Comparison of ENCODE assay signal across 33 cellular contexts in the genomic region with DNA sequence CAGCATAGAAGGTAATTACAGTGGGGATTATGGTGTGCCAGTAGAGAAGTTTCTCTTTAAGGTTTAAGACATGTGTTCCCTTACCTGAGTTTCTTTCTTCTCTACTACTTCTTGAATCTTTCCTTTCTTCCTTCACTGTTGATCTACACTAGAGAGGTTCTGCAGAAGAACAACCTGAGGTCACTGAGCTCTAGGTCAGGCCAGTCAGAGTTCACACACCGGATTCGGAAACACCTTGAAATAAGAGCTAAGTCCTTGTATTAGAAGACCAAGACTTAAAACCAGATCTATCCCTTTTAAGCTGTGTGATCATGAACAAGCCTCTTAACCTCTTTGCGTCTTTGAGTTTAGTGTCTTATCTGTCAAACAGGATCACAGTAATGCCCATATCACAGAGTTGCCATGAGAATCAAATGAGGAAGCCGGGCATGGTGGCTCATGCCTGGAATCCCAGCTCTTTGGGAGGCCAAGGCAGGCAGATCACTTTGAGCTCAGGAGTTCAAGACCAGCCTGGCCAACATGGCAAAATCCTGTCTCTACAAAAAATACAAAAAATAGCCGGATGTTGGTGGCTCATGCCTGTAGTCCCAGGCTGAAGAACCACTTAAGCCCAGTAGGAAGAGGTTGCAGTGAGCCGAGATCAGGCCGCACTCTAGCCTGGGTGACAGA. TPM values are rescaled to one million over a fixed set of nuclear protein-coding genes. Genes with fewer than 3 reads are reported as not detected.
"Had no signal": no experiment of that assay in that cellular context is flagged by ENCODE, and none has a peak within 500 bp of the region (broad histone marks: within the 10 kb centered on the region; RNA-seq: fewer than 3 reads in every experiment).

No MANE protein-coding gene starts in this region.

- H3K36me3 ChIP-seq: brain microvascular endothelial cell, esophagus muscularis mucosa, gastrocnemius medialis, heart left ventricle had no signal

- FAIRE-seq: astrocyte, bronchial epithelial cell had no signal

- H3K27ac ChIP-seq: brain microvascular endothelial cell, coronary artery, dorsolateral prefrontal cortex, esophagus muscularis mucosa, foreskin keratinocyte, gastrocnemius medialis, heart left ventricle, VCaP had no signal

- H3K9me3 ChIP-seq: gastrocnemius medialis had no signal

- H3K27me3 ChIP-seq: brain microvascular endothelial cell, dorsolateral prefrontal cortex, gastrocnemius medialis had no signal

- H3K4me3 ChIP-seq: coronary artery, dorsolateral prefrontal cortex, esophagus muscularis mucosa, gastrocnemius medialis, heart left ventricle had no signal

- ATAC-seq: activated CD4-positive, CD25-positive, alpha-beta regulatory T cell treated with anti-CD3 and anti-CD28 coated beads, Interleukin-2, amount 50 U/mL, for 24 hours; activated CD8-positive, alpha-beta T cell treated with anti-CD3 and anti-CD28 coated beads for 36 hours; activated T-cell treated with anti-CD3 and anti-CD28 coated beads, Interleukin-2, amount 50 U/mL, for 4 hours; activated T-helper 17 cell treated with anti-CD3 and anti-CD28 coated beads, Interleukin-2, amount 50 U/mL, for 72 hours; foreskin keratinocyte; gastrocnemius medialis; heart left ventricle; T-helper 17 cell had no signal

- H3K4me1 ChIP-seq: esophagus muscularis mucosa, foreskin keratinocyte, gastrocnemius medialis, heart left ventricle had no signal

- DNase-seq: activated B cell treated with CpG ODN at 0.5 μM for 24 hours; activated CD4-positive, alpha-beta T cell treated with anti-CD3 and anti-CD28 coated beads for 48 hours; activated CD4-positive, alpha-beta T cell treated with anti-CD3 and anti-CD28 coated beads, Interleukin-2, amount 50 U/mL, for 1 hour; activated CD4-positive, alpha-beta T cell treated with anti-CD3 and anti-CD28 coated beads, Interleukin-2, amount 50 U/mL, for 48 hours; activated CD8-positive, alpha-beta memory T cell treated with anti-CD3 and anti-CD28 coated beads for 24 hours; activated CD8-positive, alpha-beta T cell treated with anti-CD3 and anti-CD28 coated beads for 36 hours; activated effector memory CD4-positive, alpha-beta T cell treated with Interleukin-2 at 50 U/mL for 16 hours; activated gamma-delta T cell treated with Interleukin-2 at 50 U/mL for 16 hours; activated naive CD4-positive, alpha-beta T cell treated with anti-CD3 and anti-CD28 coated beads, Interleukin-2, amount 50 U/mL, for 16 hours; activated naive CD4-positive, alpha-beta T cell treated with Interleukin-2 at 50 U/mL for 16 hours; activated T-cell treated with anti-CD3 and anti-CD28 coated beads, Interleukin-2, amount 50 U/mL, for 4 hours; amniotic stem cell; anterior cingulate cortex; brain microvascular endothelial cell; dorsolateral prefrontal cortex; effector memory CD4-positive, alpha-beta T cell; endodermal cell; erythroblast; foreskin keratinocyte; gastrocnemius medialis; glutamatergic neuron; heart left ventricle; T-helper 1 cell; T-helper 17 cell; T1000 had no signal

RNA-seq across cellular contexts. Expression of gene TGM3, which starts 22.0 kb away (rescaled TPM):
- total RNA-seq: activated B cell treated with CpG ODN at 0.5 μM for 24 hours; activated CD8-positive, alpha-beta T cell treated with anti-CD3 and anti-CD28 coated beads for 36 hours; astrocyte; cardiac septum; foreskin keratinocyte; gastrocnemius medialis; heart left ventricle; T-helper 17 cell had no signal
- polyA plus RNA-seq: foreskin keratinocyte had no signal
